ENCODE assay signal across 8 cellular contexts in genomic region chr19:46859637-46860124, GRCh38.
DNase-seq lines count a peak whose midpoint lies in the region; ATAC-seq and TF ChIP-seq lines count a peak whose summit lies in the region.

No MANE protein-coding gene starts in this region.

- no peaks in the 10 kb centered on the region for H3K9me3 Mint-ChIP-seq in memory B cell

- H3K36me3 Mint-ChIP-seq in memory B cell: no peaks in the 10 kb centered on the region

- peak overlapping the region; percentile 81 for H3K27ac ChIP-seq in caudate nucleus (ENCODE audit: low read depth, low read length)

- peaks cover 14% of the 10 kb centered on the region for H3K4me1 Mint-ChIP-seq in memory B cell

- peak overlapping the region; percentile 29 for H3K4me3 ChIP-seq in AG09309 (ENCODE audit: control insufficient read depth, low read depth, low read length)

- ATAC-seq in memory B cell (ENCODE audit: low read depth) (no peak), GM18520 (IDR thresholded peaks at IDR 0.05; ENCODE audit: unreplicated experiment) (no peak)

- DNase-seq in AG09309 (ENCODE audit: low read depth) (no peak), HCEC 1CT (peak; percentile 74), NCI-H69 (lab: John Stamatoyannopoulos, UW) (peak; percentile 96), caudate nucleus (lab: John Stamatoyannopoulos, UW) (peak in 7 of 61 donors; percentile 46 to 71 (median 64)), memory B cell (ENCODE audit: low spot score in 2 of 2) (no peak), SW480 (ENCODE audit: low spot score) (no peak)
- no peak for DNase-seq in stimulated activated CD4-positive, alpha-beta T cell treated with anti-CD3 and anti-CD28 coated beads, Interleukin-4, amount 100 ng/mL, for 4 hours

- peak overlapping the region; percentile 91 for H3K27ac Mint-ChIP-seq in memory B cell

- peak overlapping the region; percentile 95 for H3K4me3 Mint-ChIP-seq in memory B cell

- H3K27me3 Mint-ChIP-seq in memory B cell: no peaks in the 10 kb centered on the region

- no peak for TF ChIP-seq CTCF in AG09309 (IDR thresholded peaks at IDR 0.05; ENCODE audit: control insufficient read depth, insufficient read depth, low read depth, low read length, missing control alignments)

Comparison
In these comparisons a context has a peak if more than half of its experiments do, and no peak if none do; other contexts are left out.
1. DNase-seq: peak in HCEC 1CT (single experiment) and NCI-H69 (single experiment); none in AG09309 (single experiment), memory B cell (0 of 2), SW480 (single experiment) and stimulated activated CD4-positive, alpha-beta T cell treated with anti-CD3 and anti-CD28 coated beads, Interleukin-4, amount 100 ng/mL, for 4 hours (0 of 2).